8 cellular contexts compared by ENCODE assay signal in genomic region chr12:14256555-14257169, GRCh38.
DNase-seq lines count a peak whose midpoint lies in the region; ATAC-seq and TF ChIP-seq lines count a peak whose summit lies in the region.

No MANE protein-coding gene starts in this region.

- H3K27me3 ChIP-seq in gastroesophageal sphincter, result no peaks in the 10 kb centered on the region
- no peaks in the 10 kb centered on the region for H3K27me3 ChIP-seq in osteoblast (ENCODE audit: insufficient read depth, low read length)

- peak overlapping the region; percentile 83 to 94 (median 86) for H3K27ac ChIP-seq in gastroesophageal sphincter
- H3K27ac ChIP-seq in osteoblast (ENCODE audit: low read depth, low read length), result peak overlapping the region; percentile 84
- peak overlapping the region; percentile 89 for H3K27ac ChIP-seq in temporal lobe (ENCODE audit: low read depth, low read length)

- no peaks in the 10 kb centered on the region for H3K36me3 ChIP-seq in gastroesophageal sphincter
- no peaks in the 10 kb centered on the region for H3K36me3 ChIP-seq in osteoblast (ENCODE audit: insufficient read depth, low read length)

- TF ChIP-seq POLR2A in gastroesophageal sphincter (IDR thresholded peaks at IDR 0.05), result no peak

- H2AFZ ChIP-seq in osteoblast (ENCODE audit: low read length), result peak overlapping the region; percentile 69

- TF ChIP-seq EP300 in gastroesophageal sphincter (IDR thresholded peaks at IDR 0.05), result no peak

- H3K79me2 ChIP-seq in osteoblast (ENCODE audit: insufficient read depth, low read length), result no peaks in the 10 kb centered on the region

- no peak overlapping the region for H3K4me3 ChIP-seq in gastroesophageal sphincter
- peak overlapping the region; percentile 22 for H3K4me3 ChIP-seq in osteoblast (ENCODE audit: insufficient read depth, low read length)

- H4K20me1 ChIP-seq in osteoblast (ENCODE audit: insufficient read depth, low read length), result no peaks in the 10 kb centered on the region

- peak overlapping the region; percentile 62 for H3K4me2 ChIP-seq in osteoblast (ENCODE audit: insufficient read depth, low read length)

- H3K9me3 ChIP-seq in gastroesophageal sphincter (no peaks in the 10 kb centered on the region), osteoblast (ENCODE audit: low read depth, low read length) (no peaks in the 10 kb centered on the region)

- ATAC-seq in gastroesophageal sphincter (no peak), HG02973 (IDR thresholded peaks at IDR 0.05; ENCODE audit: unreplicated experiment) (no peak)

- WGBS in gastroesophageal sphincter (ENCODE audit: low coverage in 1 of 2), 2 donors, result 31 to 49% methylated on average over 14 to 15 of the region's 15 CpGs

- peak in 62 of 76 experiments; percentile 2 to 68 (median 31) for DNase-seq in HUDEP-2 (lab: John Stamatoyannopoulos, UW; ENCODE audit: unreplicated experiment in 76 of 76)
- peak; percentile 71 for DNase-seq in SIG-M5 treated with dmso at 0.1 percent for 504 hours (lab: John Stamatoyannopoulos, UW; ENCODE audit: unreplicated experiment)
- DNase-seq in activated naive CD4-positive, alpha-beta T cell treated with Interleukin-2 at 50 U/mL for 16 hours, result peak; percentile 80
- peak; percentile 77 for DNase-seq in osteoblast (ENCODE audit: insufficient read length, low spot score, missing footprints)

- peaks cover 0 to 55% (median 19%) of the 10 kb centered on the region in 3 donors for H3K4me1 ChIP-seq in gastroesophageal sphincter
- peaks cover 49% of the 10 kb centered on the region for H3K4me1 ChIP-seq in osteoblast (ENCODE audit: insufficient read depth, low read length)

- peak; percentile 65 for TF ChIP-seq CTCF in GM12874 (IDR thresholded peaks at IDR 0.05; ENCODE audit: insufficient read depth, low read depth, low read length)
- TF ChIP-seq CTCF in gastroesophageal sphincter (IDR thresholded peaks at IDR 0.05), result peak; percentile 82 to 88 (median 84)
- TF ChIP-seq CTCF in osteoblast (IDR thresholded peaks at IDR 0.05; ENCODE audit: extremely low read depth, low read depth, low read length), result peak; percentile 95
